In the genomic region with DNA sequence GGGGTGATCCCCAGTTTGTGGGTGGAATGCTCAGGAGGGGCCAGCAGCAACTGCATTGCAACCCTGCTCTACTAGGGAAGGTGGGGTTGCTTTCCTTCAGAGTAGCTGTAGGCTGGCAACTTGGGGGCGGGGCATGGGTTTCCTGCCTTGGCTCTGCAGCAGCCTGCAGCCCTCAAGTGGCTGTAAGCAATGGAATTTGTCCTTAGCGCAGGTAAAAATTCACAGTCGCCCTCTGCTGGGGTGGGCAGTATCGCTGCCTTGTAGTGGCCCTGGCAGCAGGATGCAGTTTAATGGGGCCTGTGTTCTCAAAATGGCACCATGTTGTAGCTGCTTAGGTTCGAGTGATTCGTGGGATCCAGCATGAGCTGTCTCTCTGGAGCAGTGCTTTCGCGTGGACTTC, we compare ENCODE assay signal across 1 cellular context.
TF ChIP-seq lines count a peak whose summit lies in the region.

No MANE protein-coding gene starts in this region.

TF ChIP-seq in H1, 55 proteins besides CTCF, POLR2A, EP300 and RAD21:
- TF ChIP-seq HDAC2 (IDR thresholded peaks at IDR 0.05; ENCODE audit: borderline replicate concordance in 1 of 2, low read depth in 2 of 2, low read length in 2 of 2) (peak in 1 of 2 experiments; percentile 67; a peak in 1 of 4 replicates), TEAD4 (IDR thresholded peaks at IDR 0.05; ENCODE audit: low read depth, low read length) (peak; percentile 64; the same call in 1 of the 2 replicates), POU5F1 (IDR thresholded peaks at IDR 0.05; ENCODE audit: low read depth, low read length) (no peak), YY1 (IDR thresholded peaks at IDR 0.05; ENCODE audit: low read depth, low read length) (peak; percentile 80), CREB1 (IDR thresholded peaks at IDR 0.05) (0 out of 2 replicates have a peak, but pooled peaks have one; percentile 27), FOSL1 (IDR thresholded peaks at IDR 0.05; ENCODE audit: insufficient read depth, low read depth, low read length) (peak; percentile 54; the same call in 1 of the 2 replicates), ZNF274 (IDR thresholded peaks at IDR 0.05; ENCODE audit: borderline replicate concordance, extremely low read depth, low read length) (no peak), BACH1 (IDR thresholded peaks at IDR 0.05; ENCODE audit: low read length) (0 out of 2 replicates have a peak, but pooled peaks have one; percentile 40)
